9 cellular contexts compared by ENCODE assay signal in the genomic region with DNA sequence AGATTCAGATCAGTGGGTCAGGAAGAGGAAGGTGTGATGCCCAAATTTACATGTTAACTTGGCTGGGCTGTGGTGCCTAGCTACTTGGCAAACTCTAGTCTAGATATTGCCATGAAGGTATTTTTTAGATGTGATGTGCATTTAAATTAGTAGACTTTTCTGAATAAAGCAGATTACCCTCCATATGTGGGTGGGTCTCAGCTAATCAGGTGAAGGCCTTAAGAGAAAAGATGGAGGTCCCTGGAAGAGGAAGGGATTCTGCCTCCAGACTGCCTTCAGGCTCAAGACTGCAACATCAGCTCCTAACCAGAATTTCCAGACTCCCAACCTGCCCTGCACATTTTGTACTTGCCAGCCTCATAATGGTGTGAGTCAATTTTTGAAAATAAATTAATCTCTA.
"Had no signal": no experiment of that assay in that cellular context is flagged by ENCODE, and none has a peak within 500 bp of the region (broad histone marks: within the 10 kb centered on the region; RNA-seq: fewer than 3 reads in every experiment).

No MANE protein-coding gene starts in this region.

- H3K4me3 ChIP-seq: GM23248, HAP-1 had no signal

- H3K36me3 ChIP-seq: HAP-1 had no signal

- DNase-seq: GM23248, GOT3, H7, HFFc6, KG1 had no signal

- H3K27ac Mint-ChIP-seq: HFFc6, IgD-negative memory B cell had no signal

- H3K9ac ChIP-seq: GM23248 had no signal

- H3K4me3 Mint-ChIP-seq: HFFc6, IgD-negative memory B cell had no signal

- H3K27ac ChIP-seq: GM23248, HL-60 had no signal

- ATAC-seq: HepG2 had no signal

- H3K4me1 ChIP-seq: HAP-1 had no signal

- H2AFZ ChIP-seq: GM23248 had no signal

- H3K9me3 ChIP-seq: HAP-1 had no signal
